Comparison of ENCODE assay signal across 1 cellular context in the genomic region with DNA sequence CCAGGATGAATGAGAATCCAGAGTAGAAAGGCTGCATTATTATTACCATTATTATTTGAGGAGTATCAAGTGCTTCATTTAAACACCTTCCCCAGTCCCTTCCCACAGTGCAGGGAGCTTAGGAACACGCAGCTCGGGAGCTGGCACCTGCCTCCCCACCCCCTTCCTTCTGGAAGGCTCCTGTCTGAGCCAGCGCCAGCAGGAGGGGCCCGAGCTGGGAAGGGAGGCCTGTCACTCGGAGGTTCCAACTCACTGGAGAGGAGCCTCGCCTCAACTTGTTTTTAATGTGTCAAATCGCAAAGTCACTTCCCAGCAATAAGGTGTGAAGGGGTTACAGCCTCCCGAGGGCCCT.
A peak's percentile ranks its signal among the peaks of the same experiment; 100 is the strongest.
TF ChIP-seq lines count a peak whose summit lies in the region.

No MANE protein-coding gene starts in this region.

TF ChIP-seq in HEK293, 187 proteins besides CTCF, POLR2A, EP300 and RAD21:
- TF ChIP-seq, protein P1, sequence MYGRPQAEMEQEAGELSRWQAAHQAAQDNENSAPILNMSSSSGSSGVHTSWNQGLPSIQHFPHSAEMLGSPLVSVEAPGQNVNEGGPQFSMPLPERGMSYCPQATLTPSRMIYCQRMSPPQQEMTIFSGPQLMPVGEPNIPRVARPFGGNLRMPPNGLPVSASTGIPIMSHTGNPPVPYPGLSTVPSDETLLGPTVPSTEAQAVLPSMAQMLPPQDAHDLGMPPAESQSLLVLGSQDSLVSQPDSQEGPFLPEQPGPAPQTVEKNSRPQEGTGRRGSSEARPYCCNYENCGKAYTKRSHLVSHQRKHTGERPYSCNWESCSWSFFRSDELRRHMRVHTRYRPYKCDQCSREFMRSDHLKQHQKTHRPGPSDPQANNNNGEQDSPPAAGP (tag by site-specific recombination; IDR thresholded peaks at IDR 0.05), result peak; percentile 90
- TF ChIP-seq, protein P2, sequence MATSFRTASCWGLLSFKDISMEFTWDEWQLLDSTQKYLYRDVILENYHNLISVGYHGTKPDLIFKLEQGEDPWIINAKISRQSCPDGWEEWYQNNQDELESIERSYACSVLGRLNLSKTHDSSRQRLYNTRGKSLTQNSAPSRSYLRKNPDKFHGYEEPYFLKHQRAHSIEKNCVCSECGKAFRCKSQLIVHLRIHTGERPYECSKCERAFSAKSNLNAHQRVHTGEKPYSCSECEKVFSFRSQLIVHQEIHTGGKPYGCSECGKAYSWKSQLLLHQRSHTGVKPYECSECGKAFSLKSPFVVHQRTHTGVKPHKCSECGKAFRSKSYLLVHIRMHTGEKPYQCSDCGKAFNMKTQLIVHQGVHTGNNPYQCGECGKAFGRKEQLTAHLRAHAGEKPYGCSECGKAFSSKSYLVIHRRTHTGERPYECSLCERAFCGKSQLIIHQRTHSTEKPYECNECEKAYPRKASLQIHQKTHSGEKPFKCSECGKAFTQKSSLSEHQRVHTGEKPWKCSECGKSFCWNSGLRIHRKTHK (tag by site-specific recombination; IDR thresholded peaks at IDR 0.05), result no peak
- no peak for TF ChIP-seq SP7 (tag by site-specific recombination; IDR thresholded peaks at IDR 0.05)
- TF ChIP-seq ZNF514 (tag by site-specific recombination; IDR thresholded peaks at IDR 0.05), result no peak
- TF ChIP-seq ZNF248 (tag by site-specific recombination; IDR thresholded peaks at IDR 0.05), result no peak
